Comparison of ENCODE assay signal across 8 cellular contexts in the genomic region with DNA sequence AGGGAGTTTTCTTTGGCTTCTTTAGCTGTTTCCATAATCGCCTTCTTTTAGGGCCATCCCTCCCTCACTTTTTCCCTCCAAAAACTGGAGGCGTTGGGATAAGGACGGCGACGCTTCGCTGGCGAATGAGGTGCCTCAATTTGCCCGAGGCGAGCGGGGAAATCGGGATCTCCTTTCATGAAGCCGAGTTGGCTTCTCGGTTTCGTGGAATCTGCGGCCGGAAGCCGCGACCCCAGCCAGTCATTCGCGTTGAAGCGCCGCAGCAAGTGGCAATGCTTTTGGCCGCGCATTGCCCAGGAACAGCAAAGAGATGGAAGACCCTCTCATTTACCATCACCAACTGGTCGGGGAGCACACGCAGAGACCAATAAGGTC.
DNase-seq lines count a peak whose midpoint lies in the region; ATAC-seq and TF ChIP-seq lines count a peak whose summit lies in the region.

No MANE protein-coding gene starts in this region.

- H3K4me3 ChIP-seq in SU-DHL-6 (ENCODE audit: insufficient read depth, low read length, poor library complexity, severe bottlenecking) (peak overlapping the region; percentile 74), iPS DF 6.9 (ENCODE audit: low read length) (peak overlapping the region; percentile 18; the same call in 1 of the 2 replicates)

- H3K9me3 ChIP-seq in SU-DHL-6 (ENCODE audit: insufficient read depth, low read length) = no peaks in the 10 kb centered on the region
- H3K9me3 ChIP-seq in iPS DF 6.9 (ENCODE audit: control insufficient read depth, insufficient read depth, low read length) = no peaks in the 10 kb centered on the region

- H3K9ac ChIP-seq in SU-DHL-6 (ENCODE audit: low read length) = peak overlapping the region; percentile 67

- peak; percentile 58 for DNase-seq in NCI-H510A treated with DMSO at 0.1 percent for 48 hours (lab: John Stamatoyannopoulos, UW)
- no peak for DNase-seq in NCI-H510A (lab: John Stamatoyannopoulos, UW)
- DNase-seq in iPS DF 6.9 (ENCODE audit: low read depth, low spot score) = no peak
- DNase-seq in stimulated activated naive CD8-positive, alpha-beta T cell treated with anti-CD3 and anti-CD28 coated beads, Interleukin-15, Interleukin-2, amounts not matched to agents 100 U/mL and 50 U/mL, for 24 hours = peak; percentile 12
- DNase-seq in NOMO-1 treated with DMSO at 0.1 percent for 48 hours (lab: John Stamatoyannopoulos, UW; ENCODE audit: unreplicated experiment) = no peak
- DNase-seq in activated CD4-positive, alpha-beta T cell treated with anti-CD3 and anti-CD28 coated beads for 48 hours = no peak

- peak overlapping the region; percentile 99 for H2AFZ ChIP-seq in SU-DHL-6 (ENCODE audit: low read depth, low read length, severe bottlenecking)

- TF ChIP-seq CTCF in SU-DHL-6 (IDR thresholded peaks at IDR 0.05; ENCODE audit: insufficient read depth, low read length, poor library complexity, severe bottlenecking) = no peak

- H3K79me2 ChIP-seq in SU-DHL-6 (ENCODE audit: insufficient read depth, low read length) = no peaks in the 10 kb centered on the region

- no peaks in the 10 kb centered on the region for H4K20me1 ChIP-seq in SU-DHL-6 (ENCODE audit: low read depth, low read length)

- ATAC-seq in stimulated activated naive CD8-positive, alpha-beta T cell treated with anti-CD3 and anti-CD28 coated beads, Interleukin-15, Interleukin-2, amounts not matched to agents 100 U/mL and 50 U/mL, for 24 hours = no peak
- no peak for ATAC-seq in GM21529 (IDR thresholded peaks at IDR 0.05; ENCODE audit: unreplicated experiment)

- H3K36me3 ChIP-seq in SU-DHL-6 (ENCODE audit: low read length) (no peaks in the 10 kb centered on the region), iPS DF 6.9 (ENCODE audit: control insufficient read depth, insufficient read depth, low read length) (no peaks in the 10 kb centered on the region)

- H3K4me2 ChIP-seq in SU-DHL-6 (ENCODE audit: low read depth, low read length, poor library complexity, severe bottlenecking) = peak overlapping the region; percentile 91

- no peaks in the 10 kb centered on the region for H3F3A ChIP-seq in SU-DHL-6 (ENCODE audit: insufficient read depth)

- H3K27ac ChIP-seq in SU-DHL-6 (ENCODE audit: low read depth, low read length) (no peak overlapping the region), iPS DF 6.9 (ENCODE audit: low read length) (no peak overlapping the region)

- no peaks in the 10 kb centered on the region for H3K9me2 ChIP-seq in SU-DHL-6 (replicated peaks; ENCODE audit: insufficient read depth, low read length)

- no CpG with 5 or more reads among the region's 26 CpGs for WGBS in iPS DF 6.9 (ENCODE audit: insufficient coverage, insufficient read length)

- no peaks in the 10 kb centered on the region for H3K27me3 ChIP-seq in SU-DHL-6 (ENCODE audit: low read length)
- peaks cover 58% of the 10 kb centered on the region for H3K27me3 ChIP-seq in iPS DF 6.9 (ENCODE audit: control insufficient read depth, insufficient read depth, low read length)

- H3K4me1 ChIP-seq in iPS DF 6.9 (ENCODE audit: control insufficient read depth, insufficient read depth, low read length) = peaks cover 2% of the 10 kb centered on the region; the same call in 1 of the 2 replicates

Comparison
In these comparisons a context has a peak if more than half of its experiments do, and no peak if none do; other contexts are left out.
1. DNase-seq: peak in NCI-H510A treated with DMSO at 0.1 percent for 48 hours (single experiment) and stimulated activated naive CD8-positive, alpha-beta T cell treated with anti-CD3 and anti-CD28 coated beads, Interleukin-15, Interleukin-2, amounts not matched to agents 100 U/mL and 50 U/mL, for 24 hours (single experiment); none in NCI-H510A (single experiment), iPS DF 6.9 (single experiment), NOMO-1 treated with DMSO at 0.1 percent for 48 hours (single experiment) and activated CD4-positive, alpha-beta T cell treated with anti-CD3 and anti-CD28 coated beads for 48 hours (single experiment).